ENCODE assay signal across 18 cellular contexts in genomic region chr16:46638947-46639925, GRCh38. TPM values are rescaled to one million over a fixed set of nuclear protein-coding genes. Genes with fewer than 3 reads are reported as not detected.
A peak's percentile ranks its signal among the peaks of the same experiment; 100 is the strongest.
DNase-seq lines count a peak whose midpoint lies in the region; ATAC-seq lines count a peak whose summit lies in the region.
"Had no signal": no experiment of that assay in that cellular context is flagged by ENCODE, and none has a peak within 500 bp of the region (broad histone marks: within the 10 kb centered on the region; RNA-seq: fewer than 3 reads in every experiment).

No MANE protein-coding gene starts in this region.

- H3K4me3 Mint-ChIP-seq in activated CD8-positive, alpha-beta T cell treated with anti-CD3 and anti-CD28 coated beads, Interleukin-2, amount 10 ng/mL, durations not matched to agents 7 days and 5 days: no peak overlapping the region

- ATAC-seq in GM18511 (IDR thresholded peaks at IDR 0.05; ENCODE audit: unreplicated experiment): no peak
- no peak for ATAC-seq in activated CD8-positive, alpha-beta T cell treated with anti-CD3 and anti-CD28 coated beads, Interleukin-2, amount 10 ng/mL, durations not matched to agents 7 days and 5 days
- ATAC-seq: K562, left colon, Panc1 had no signal

- H3K27ac Mint-ChIP-seq in activated CD8-positive, alpha-beta T cell treated with anti-CD3 and anti-CD28 coated beads, Interleukin-2, amount 10 ng/mL, durations not matched to agents 7 days and 5 days: no peak overlapping the region

- H3K36me3 Mint-ChIP-seq in activated CD8-positive, alpha-beta T cell treated with anti-CD3 and anti-CD28 coated beads, Interleukin-2, amount 10 ng/mL, durations not matched to agents 7 days and 5 days (ENCODE audit: low read depth): no peaks in the 10 kb centered on the region

- POLR2A ChIA-PET in activated CD8-positive, alpha-beta T cell treated with anti-CD3 and anti-CD28 coated beads, Interleukin-2, amount 10 ng/mL, durations not matched to agents 7 days and 5 days (lab: Charles Lee): no interaction called here

- CTCF ChIA-PET in activated CD8-positive, alpha-beta T cell treated with anti-CD3 and anti-CD28 coated beads, Interleukin-2, amount 10 ng/mL, durations not matched to agents 7 days and 5 days (lab: Charles Lee): interaction anchor here (1.5 kb wide), 1 partner anchor 12 kb away, joined by 4 read pairs; no protein-coding TSS in a partner anchor

- H3K9me3 Mint-ChIP-seq in activated CD8-positive, alpha-beta T cell treated with anti-CD3 and anti-CD28 coated beads, Interleukin-2, amount 10 ng/mL, durations not matched to agents 7 days and 5 days (ENCODE audit: insufficient read depth): no peaks in the 10 kb centered on the region

- no peaks in the 10 kb centered on the region for H3K4me1 Mint-ChIP-seq in activated CD8-positive, alpha-beta T cell treated with anti-CD3 and anti-CD28 coated beads, Interleukin-2, amount 10 ng/mL, durations not matched to agents 7 days and 5 days (ENCODE audit: low read depth)

- H3K27me3 Mint-ChIP-seq in activated CD8-positive, alpha-beta T cell treated with anti-CD3 and anti-CD28 coated beads, Interleukin-2, amount 10 ng/mL, durations not matched to agents 7 days and 5 days (ENCODE audit: low read depth): peaks cover 2% of the 10 kb centered on the region

- DNase-seq in DMS79 treated with DMSO at 0.1 percent for 48 hours (lab: John Stamatoyannopoulos, UW) (peak; percentile 6), M059J (ENCODE audit: low read depth) (peak; percentile 27), dedifferentiated amniotic fluid mesenchymal stem cell (ENCODE audit: extremely low spot score) (peak; percentile 50), kidney glomerular epithelial cell (lab: John Stamatoyannopoulos, UW) (peak; percentile 30), iPS-NIHi7 (ENCODE audit: extremely low spot score) (no peak), GM19240 (ENCODE audit: insufficient read length, low spot score) (no peak)
- no peak for DNase-seq in activated CD8-positive, alpha-beta T cell treated with anti-CD3 and anti-CD28 coated beads, Interleukin-2, amount 10 ng/mL, durations not matched to agents 7 days and 5 days
- DNase-seq: activated CD4-positive, alpha-beta T cell treated with anti-CD3 and anti-CD28 coated beads for 48 hours; erythroblast; left colon; NCI-H1048; NCI-H774; sigmoid colon; stimulated activated CD4-positive, alpha-beta T cell treated with anti-CD3 and anti-CD28 coated beads, Interleukin-4, amount 100 ng/mL, for 1 hour had no signal

RNA-seq across cellular contexts. Expression of gene SHCBP1, which starts 18.1 kb away (rescaled TPM):
- total RNA-seq in M059J (2014; rRNA removed; shearing (Covaris generic)): 32.0 and 62.4 TPM in 2 replicates
- total RNA-seq in activated CD8-positive, alpha-beta T cell treated with anti-CD3 and anti-CD28 coated beads, Interleukin-2, amount 10 ng/mL, durations not matched to agents 7 days and 5 days: 10 to 100 TPM; 54.7 to 60.2 TPM

RNA-seq across cellular contexts. Expression of gene VPS35, which starts 49.7 kb away (rescaled TPM):
- total RNA-seq in M059J (2014; rRNA removed; shearing (Covaris generic)): 96.9 and 129 TPM in 2 replicates
- 10 to 100 TPM; 72.9 to 76.1 TPM for total RNA-seq in activated CD8-positive, alpha-beta T cell treated with anti-CD3 and anti-CD28 coated beads, Interleukin-2, amount 10 ng/mL, durations not matched to agents 7 days and 5 days

RNA-seq across cellular contexts. Expression of gene ORC6, which starts 50.2 kb away (rescaled TPM):
- total RNA-seq in M059J (2014; rRNA removed; shearing (Covaris generic)): 44.9 and 60.6 TPM in 2 replicates
- total RNA-seq in activated CD8-positive, alpha-beta T cell treated with anti-CD3 and anti-CD28 coated beads, Interleukin-2, amount 10 ng/mL, durations not matched to agents 7 days and 5 days: 10 to 100 TPM; 44.4 to 48.1 TPM
- total RNA-seq: ascending aorta had no signal

Comparison
In these comparisons a context has a peak if more than half of its experiments do, and no peak if none do; other contexts are left out.
1. DNase-seq: peak in DMS79 treated with DMSO at 0.1 percent for 48 hours (single experiment), M059J (single experiment), dedifferentiated amniotic fluid mesenchymal stem cell (single experiment) and kidney glomerular epithelial cell (single experiment); none in iPS-NIHi7 (single experiment), GM19240 (single experiment) and activated CD8-positive, alpha-beta T cell treated with anti-CD3 and anti-CD28 coated beads, Interleukin-2, amount 10 ng/mL, durations not matched to agents 7 days and 5 days (single experiment).